ENCODE assay signal across 8 cellular contexts in the genomic region with DNA sequence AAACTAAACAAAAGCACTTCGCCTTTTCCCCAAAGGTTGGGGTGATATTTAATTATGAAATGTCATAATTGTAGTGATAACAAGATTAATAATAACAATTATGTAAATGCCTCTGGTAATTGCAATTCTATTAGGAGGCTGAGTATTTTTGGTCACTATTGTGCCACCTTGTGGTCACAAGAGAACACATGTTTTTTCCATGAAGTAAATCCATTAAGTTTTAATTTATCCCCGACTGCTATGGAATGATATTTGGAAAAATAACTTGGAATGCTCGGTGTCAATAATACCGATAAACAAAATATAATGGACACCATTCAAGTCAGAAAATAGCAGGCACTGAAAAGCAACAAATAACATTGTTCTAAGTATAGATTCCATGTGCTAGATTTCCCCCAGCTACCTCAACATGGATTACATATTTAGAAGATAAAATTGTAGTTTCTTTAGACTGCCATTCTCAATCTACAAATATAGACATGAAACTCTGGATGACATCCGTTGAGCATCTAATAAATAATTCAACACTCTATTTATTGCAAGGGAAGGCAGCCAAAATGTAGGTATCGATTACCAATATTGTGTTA. TPM values are rescaled to one million over a fixed set of nuclear protein-coding genes. Genes with fewer than 3 reads are reported as not detected.
DNase-seq lines count a peak whose midpoint lies in the region; ATAC-seq, FAIRE-seq and TF ChIP-seq lines count a peak whose summit lies in the region.

No MANE protein-coding gene starts in this region.

- H3K4me3 Mint-ChIP-seq in naive thymus-derived CD4-positive, alpha-beta T cell: no peak overlapping the region
- no peak overlapping the region for H3K4me3 Mint-ChIP-seq in activated T-helper 2 cell treated with anti-CD3 and anti-CD28 coated beads, Interferon-gamma antibody, Interleukin-2, Interleukin-4, amounts not matched to agents 10 μg/mL and 5 μg/mL and 100 μg/mL, durations not matched to agents 14 hours and 24 hours and 36 hours (ENCODE audit: low read depth)

- peak; percentile 62 for TF ChIP-seq RAD21 in GM12878 (IDR thresholded peaks at IDR 0.05; ENCODE audit: insufficient read depth, low read depth, low read length)

- no peak overlapping the region for H3K27ac ChIP-seq in HEK293 (ENCODE audit: extremely low read depth, low read depth, low read length)
- no peak overlapping the region for H3K27ac ChIP-seq in GM12878 (ENCODE audit: control insufficient read depth, insufficient read depth)
- H3K27ac ChIP-seq in naive thymus-derived CD4-positive, alpha-beta T cell (ENCODE audit: low read depth, low read length): no peak overlapping the region

- H3K9ac ChIP-seq in GM12878 (ENCODE audit: control insufficient read depth, insufficient read depth, low read length): no peak overlapping the region

- in situ Hi-C loops in GM12878 (cut with MboI): loop anchor here (10.0 kb wide), 1 partner anchor 580 kb away; no protein-coding TSS in a partner anchor

- H3K36me3 Mint-ChIP-seq in naive thymus-derived CD4-positive, alpha-beta T cell: no peaks in the 10 kb centered on the region
- no peaks in the 10 kb centered on the region for H3K36me3 Mint-ChIP-seq in activated T-helper 2 cell treated with anti-CD3 and anti-CD28 coated beads, Interferon-gamma antibody, Interleukin-2, Interleukin-4, amounts not matched to agents 10 μg/mL and 5 μg/mL and 100 μg/mL, durations not matched to agents 14 hours and 24 hours and 36 hours (ENCODE audit: low read depth)

- H2AFZ ChIP-seq in GM12878 (ENCODE audit: control insufficient read depth, low read depth, low read length): no peak overlapping the region

- TF ChIP-seq POLR2A in GM12878 (IDR thresholded peaks at IDR 0.05; ENCODE audit: low read depth, low read length) (no peak), GM12892 (IDR thresholded peaks at IDR 0.05; ENCODE audit: low read depth, low read length) (no peak)

- DNase-seq in CD1c-positive myeloid dendritic cell (ENCODE audit: extremely low spot score) (peak; percentile 53), GM12878 (ENCODE audit: low read depth, low spot score) (no peak), lung microvascular endothelial cell (ENCODE audit: low read depth in 2 of 2) (peak; percentile 68), GM12892 (ENCODE audit: insufficient read length) (no peak)
- DNase-seq in naive thymus-derived CD4-positive, alpha-beta T cell: no peak
- no peak for DNase-seq in activated T-helper 2 cell treated with anti-CD3 and anti-CD28 coated beads, Interferon-gamma antibody, Interleukin-2, Interleukin-4, amounts not matched to agents 10 μg/mL and 5 μg/mL and 100 μg/mL, durations not matched to agents 14 hours and 24 hours and 36 hours (ENCODE audit: low spot score)

- H3K36me3 ChIP-seq in HEK293 (ENCODE audit: control insufficient read depth in 2 of 2, insufficient read depth in 1 of 2, low read length in 2 of 2) (no peaks in the 10 kb centered on the region), GM12878 (ENCODE audit: control insufficient read depth in 2 of 2, insufficient read depth in 2 of 2, low read length in 1 of 2) (no peaks in the 10 kb centered on the region)
- no peaks in the 10 kb centered on the region for H3K36me3 ChIP-seq in naive thymus-derived CD4-positive, alpha-beta T cell (ENCODE audit: control insufficient read depth in 2 of 3, insufficient read depth in 3 of 3, low read length in 3 of 3)

- no peak overlapping the region for H3K27ac Mint-ChIP-seq in naive thymus-derived CD4-positive, alpha-beta T cell
- no peak overlapping the region for H3K27ac Mint-ChIP-seq in activated T-helper 2 cell treated with anti-CD3 and anti-CD28 coated beads, Interferon-gamma antibody, Interleukin-2, Interleukin-4, amounts not matched to agents 10 μg/mL and 5 μg/mL and 100 μg/mL, durations not matched to agents 14 hours and 24 hours and 36 hours

- H3K4me3 ChIP-seq in HEK293 (ENCODE audit: low read depth, low read length) (no peak overlapping the region), GM12878 (no peak overlapping the region)
- H3K4me3 ChIP-seq in naive thymus-derived CD4-positive, alpha-beta T cell (ENCODE audit: low read length): no peak overlapping the region

- H3K4me1 ChIP-seq in HEK293 (ENCODE audit: control insufficient read depth, insufficient read depth, low read length) (no peaks in the 10 kb centered on the region), GM12878 (ENCODE audit: control insufficient read depth, insufficient read depth, low read length) (no peaks in the 10 kb centered on the region)
- H3K4me1 ChIP-seq in naive thymus-derived CD4-positive, alpha-beta T cell (ENCODE audit: control insufficient read depth in 2 of 2, insufficient read depth in 2 of 2, low read length in 2 of 2): no peaks in the 10 kb centered on the region

- H4K20me1 ChIP-seq in GM12878 (ENCODE audit: control insufficient read depth, insufficient read depth): no peaks in the 10 kb centered on the region

- H3K27me3 ChIP-seq in GM12878 (replicated peaks in 1 of 2; ENCODE audit: control insufficient read depth in 2 of 2, insufficient read depth in 2 of 2, low read length in 1 of 2): no peaks in the 10 kb centered on the region
- no peaks in the 10 kb centered on the region for H3K27me3 ChIP-seq in naive thymus-derived CD4-positive, alpha-beta T cell (ENCODE audit: control insufficient read depth in 2 of 2, insufficient read depth in 2 of 2, low read length in 2 of 2)

- H3K79me2 ChIP-seq in GM12878 (ENCODE audit: control insufficient read depth, insufficient read depth, low read length): no peaks in the 10 kb centered on the region

- H3K27me3 Mint-ChIP-seq in naive thymus-derived CD4-positive, alpha-beta T cell: peaks cover 0 to 18% (median 10%) of the 10 kb centered on the region in 5 donors
- H3K27me3 Mint-ChIP-seq in activated T-helper 2 cell treated with anti-CD3 and anti-CD28 coated beads, Interferon-gamma antibody, Interleukin-2, Interleukin-4, amounts not matched to agents 10 μg/mL and 5 μg/mL and 100 μg/mL, durations not matched to agents 14 hours and 24 hours and 36 hours (ENCODE audit: low read depth): peaks cover 8% of the 10 kb centered on the region

- no peaks in the 10 kb centered on the region for H3K4me1 Mint-ChIP-seq in naive thymus-derived CD4-positive, alpha-beta T cell
- peaks cover 3% of the 10 kb centered on the region for H3K4me1 Mint-ChIP-seq in activated T-helper 2 cell treated with anti-CD3 and anti-CD28 coated beads, Interferon-gamma antibody, Interleukin-2, Interleukin-4, amounts not matched to agents 10 μg/mL and 5 μg/mL and 100 μg/mL, durations not matched to agents 14 hours and 24 hours and 36 hours (ENCODE audit: low read depth)

- POLR2A ChIA-PET in HEK293 (lab: Yijun Ruan, JAX): no interaction called here
- POLR2A ChIA-PET in GM12878 (lab: Charles Lee): no interaction called here
- POLR2A ChIA-PET in naive thymus-derived CD4-positive, alpha-beta T cell (lab: Charles Lee): no interaction called here

- ATAC-seq in GM12878 (no peak), HG03342 (IDR thresholded peaks at IDR 0.05; ENCODE audit: unreplicated experiment) (no peak)
- ATAC-seq in naive thymus-derived CD4-positive, alpha-beta T cell: no peak

- CTCF ChIA-PET in HEK293 (lab: Yijun Ruan, JAX): interaction anchor here (0.5 to 1.8 kb wide), 21 partner anchors 13 to 1394 kb away, joined by 3 to 18 read pairs (median 3); no protein-coding TSS in a partner anchor
- CTCF ChIA-PET in GM12878 (lab: Yijun Ruan, JAX): interaction anchor here (0.6 to 3.8 kb wide), 18 partner anchors 8 to 614 kb away, joined by 3 to 28 read pairs (median 5); no protein-coding TSS in a partner anchor
- CTCF ChIA-PET in naive thymus-derived CD4-positive, alpha-beta T cell (lab: Charles Lee): interaction anchor here (0.6 kb wide), 1 partner anchor 538 kb away, joined by 3 read pairs; no protein-coding TSS in a partner anchor

- TF ChIP-seq EP300 in GM12878 (IDR thresholded peaks at IDR 0.05; ENCODE audit: borderline replicate concordance in 1 of 2, control insufficient read depth in 1 of 2, low read depth in 2 of 2, low read length in 2 of 2): no peak

- H3K4me2 ChIP-seq in GM12878 (ENCODE audit: control insufficient read depth, insufficient read depth): no peak overlapping the region

- H3K9me3 ChIP-seq in HEK293 (ENCODE audit: control insufficient read depth, insufficient read depth, low read depth, low read length) (no peaks in the 10 kb centered on the region), GM12878 (replicated peaks; ENCODE audit: control insufficient read depth, insufficient read depth, low read length) (no peaks in the 10 kb centered on the region; the same call in 2 of the 3 replicates)
- H3K9me3 ChIP-seq in naive thymus-derived CD4-positive, alpha-beta T cell (ENCODE audit: control insufficient read depth in 2 of 3, low read length in 3 of 3): no peaks in the 10 kb centered on the region

- FAIRE-seq in GM12878 (lab: Jason Lieb, UNC) (peak; percentile 73), GM12892 (lab: Jason Lieb, UNC) (no peak)

- BruUV-seq in GM12878 (replicated peaks; lab: Mats Ljungman, UMichigan): no TSS peak

- RAD21 ChIA-PET in GM12878 (lab: Charles Lee; ENCODE audit: unreplicated experiment): interaction anchor here (1.5 to 2.2 kb wide), 2 partner anchors 8 to 537 kb away, joined by 4 to 21 read pairs; no protein-coding TSS in a partner anchor

- intact Hi-C loops in GM12878 (cut with micrococcal nuclease; ENCODE audit: unreplicated experiment): loop anchor here (1.0 to 10.0 kb wide), 4 partner anchors 260 to 575 kb away; no protein-coding TSS in a partner anchor
- intact Hi-C loops in naive thymus-derived CD4-positive, alpha-beta T cell (cut with micrococcal nuclease): loop anchor here in 1 of 2 donors (1.0 to 10.0 kb wide), 3 partner anchors 410 to 575 kb away; no protein-coding TSS in a partner anchor
- intact Hi-C loops in activated T-helper 2 cell treated with anti-CD3 and anti-CD28 coated beads, Interferon-gamma antibody, Interleukin-2, Interleukin-4, amounts not matched to agents 10 μg/mL and 5 μg/mL and 100 μg/mL, durations not matched to agents 14 hours and 24 hours and 36 hours (cut with micrococcal nuclease): loop anchor here (1.0 to 2.0 kb wide), 2 partner anchors 538 to 575 kb away; no protein-coding TSS in a partner anchor

- WGBS in GM12878 (ENCODE audit: insufficient coverage, insufficient replicate concordance, low lambda C conversion rate, missing lambda C conversion rate): 17% methylated on average over 6 of the region's 6 CpGs

- no peaks in the 10 kb centered on the region for H3K9me3 Mint-ChIP-seq in naive thymus-derived CD4-positive, alpha-beta T cell
- no peaks in the 10 kb centered on the region for H3K9me3 Mint-ChIP-seq in activated T-helper 2 cell treated with anti-CD3 and anti-CD28 coated beads, Interferon-gamma antibody, Interleukin-2, Interleukin-4, amounts not matched to agents 10 μg/mL and 5 μg/mL and 100 μg/mL, durations not matched to agents 14 hours and 24 hours and 36 hours

- SMC1A ChIA-PET in GM12878 (lab: Charles Lee; ENCODE audit: uncharacterized antibody, unreplicated experiment): interaction anchor here (0.5 to 3.0 kb wide), 7 partner anchors 12 to 643 kb away, joined by 3 to 14 read pairs (median 3); no protein-coding TSS in a partner anchor

- TF ChIP-seq CTCF in HEK293 (tag by site-specific recombination; IDR thresholded peaks at IDR 0.05) (peak; percentile 23; the same call in 1 of the 2 replicates), GM12878 (IDR thresholded peaks at IDR 0.05 in 2 of 3, conservative IDR thresholded peaks at IDR 0.05 in 1 of 3; ENCODE audit: control insufficient read depth in 2 of 3, extremely low read depth in 1 of 3, insufficient read depth in 1 of 3, low read depth in 3 of 3, low read length in 3 of 3) (peak; percentile 44 to 58 (median 45); a peak in 4 of 6 replicates)

RNA-seq across cellular contexts. Expression of a gene that starts 25.0 kb away (rescaled TPM):
- total RNA-seq in GM12878 (2013; cell fraction: nucleolus; rRNA removed): 4.2 and 4.7 TPM in 2 replicates
- total RNA-seq in GM12878 (2014; rRNA removed) (6.3 and 8.2 TPM in 2 replicates), GM12878 (2014; rRNA removed; fragmentation: Illumina TruSeq; extraction: Trizol) (8.0 and 8.6 TPM in 2 replicates), GM12878 (2021) (10.0 and 10.1 TPM in 2 replicates), lung microvascular endothelial cell (0.79 and 3.5 TPM in 2 replicates)
- not detected for polyA plus RNA-seq in GM12878 (2011; ENCODE audit: low read depth)
- polyA plus RNA-seq in GM12878 (2011; rRNA removed) (2.3 and 2.6 TPM in 2 replicates), GM12878 (2014; fragmentation: Illumina TruSeq; extraction: Trizol) (3.8 and 4.9 TPM in 2 replicates), GM12878 (2014; fragmentation: Nextera tagmentation; extraction: Ambion mirVana) (1 to 10 TPM; 1.6 to 3.0 TPM), GM12878 (2014; rRNA removed) (2.5 and 2.6 TPM in 2 replicates), GM12878 (2016; fragmentation: Nextera tagmentation; extraction: Ambion mirVana) (1 to 10 TPM; 2.6 to 3.3 TPM)
- polyA plus RNA-seq in GM12878 (2011; cell fraction: cytosol; rRNA removed): 1.6 and 2.1 TPM in 2 replicates
- 1.9 and 2.3 TPM in 2 replicates for polyA plus RNA-seq in GM12878 (2011; cell fraction: nucleus; rRNA removed)
- 0.03 and 0.08 TPM in 2 replicates for polyA plus RNA-seq in GM12878 (2012)
- polyA minus RNA-seq in GM12878 (2011; rRNA and poly(A)+ RNA removed): 12.4 and 17.6 TPM in 2 replicates
- polyA minus RNA-seq in GM12878 (2011; cell fraction: cytosol; rRNA and poly(A)+ RNA removed): 1.6 and 2.6 TPM in 2 replicates
- polyA minus RNA-seq in GM12878 (2011; cell fraction: nucleus; rRNA and poly(A)+ RNA removed): 2.9 and 4.6 TPM in 2 replicates
- total RNA-seq in naive thymus-derived CD4-positive, alpha-beta T cell: 1 to 10 TPM in 1 of 5 experiments, under 1 TPM in 3, not detected in 1; 0.05 to 1.5 (median 0.21) TPM
- polyA plus RNA-seq in naive thymus-derived CD4-positive, alpha-beta T cell: not detected
- total RNA-seq in activated T-helper 2 cell treated with anti-CD3 and anti-CD28 coated beads, Interferon-gamma antibody, Interleukin-2, Interleukin-4, amounts not matched to agents 10 μg/mL and 5 μg/mL and 100 μg/mL, durations not matched to agents 14 hours and 24 hours and 36 hours: 0.11 TPM in 1 of 2 replicates, not detected in the other
- polyA plus RNA-seq in GM12892 (2012; ENCODE audit: missing spikeins): not detected

Comparison
In these comparisons a context has a peak if more than half of its experiments do, and no peak if none do; other contexts are left out.
1. DNase-seq: peak in CD1c-positive myeloid dendritic cell (single experiment) and lung microvascular endothelial cell (2 of 2); none in GM12878 (single experiment), naive thymus-derived CD4-positive, alpha-beta T cell (0 of 9), activated T-helper 2 cell treated with anti-CD3 and anti-CD28 coated beads, Interferon-gamma antibody, Interleukin-2, Interleukin-4, amounts not matched to agents 10 μg/mL and 5 μg/mL and 100 μg/mL, durations not matched to agents 14 hours and 24 hours and 36 hours (single experiment) and GM12892 (single experiment).